In the genomic region with DNA sequence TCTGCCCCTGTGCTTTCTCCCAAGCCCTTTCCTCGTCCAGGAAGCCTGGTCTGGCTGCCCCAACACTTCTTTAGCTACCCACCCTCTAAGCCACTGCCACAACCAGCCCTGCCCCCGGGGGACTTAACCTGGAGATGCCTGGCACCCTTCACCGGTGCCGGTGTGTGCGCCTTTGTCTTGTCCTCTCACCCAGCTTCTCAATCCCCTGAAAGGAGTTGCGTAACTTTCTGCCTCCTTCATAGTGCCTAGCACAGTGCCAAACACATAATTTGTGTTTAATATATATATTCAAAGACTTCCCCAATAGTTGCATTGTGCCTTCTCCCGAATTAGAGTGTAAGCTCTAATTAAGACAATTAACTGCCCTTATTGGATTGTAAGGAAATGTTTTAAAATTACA, we compare ENCODE assay signal across 30 cellular contexts.
"Had no signal": no experiment of that assay in that cellular context is flagged by ENCODE, and none has a peak within 500 bp of the region (broad histone marks: within the 10 kb centered on the region; RNA-seq: fewer than 3 reads in every experiment).

No MANE protein-coding gene starts in this region.

- H3K9me3 ChIP-seq: body of pancreas, esophagus squamous epithelium had no signal

- H3K4me1 ChIP-seq: body of pancreas, esophagus squamous epithelium, gastroesophageal sphincter had no signal

- H3K36me3 ChIP-seq: esophagus squamous epithelium, gastroesophageal sphincter, WERI-Rb-1 had no signal

- H3K27me3 ChIP-seq: body of pancreas, gastroesophageal sphincter had no signal

- ATAC-seq: activated CD4-positive, CD25-positive, alpha-beta regulatory T cell treated with anti-CD3 and anti-CD28 coated beads, Interleukin-2, amount 50 U/mL, for 24 hours; activated CD8-positive, alpha-beta T cell treated with anti-CD3 and anti-CD28 coated beads for 36 hours; activated T-cell treated with anti-CD3 and anti-CD28 coated beads, Interleukin-2, amount 50 U/mL, for 4 hours; activated T-helper 17 cell treated with anti-CD3 and anti-CD28 coated beads, Interleukin-2, amount 50 U/mL, for 72 hours; body of pancreas; effector memory CD8-positive, alpha-beta T cell; gastroesophageal sphincter; T-helper 17 cell had no signal

- H3K27ac ChIP-seq: body of pancreas, esophagus squamous epithelium, gastroesophageal sphincter, WERI-Rb-1 had no signal

- H3K4me3 ChIP-seq: body of pancreas, esophagus squamous epithelium, gastroesophageal sphincter had no signal

- DNase-seq: activated B cell treated with CpG ODN at 0.5 μM for 24 hours; activated CD4-positive, alpha-beta T cell treated with anti-CD3 and anti-CD28 coated beads for 48 hours; activated CD4-positive, alpha-beta T cell treated with anti-CD3 and anti-CD28 coated beads, Interleukin-2, amount 50 U/mL, for 1 hour; activated CD4-positive, alpha-beta T cell treated with anti-CD3 and anti-CD28 coated beads, Interleukin-2, amount 50 U/mL, for 48 hours; activated CD8-positive, alpha-beta memory T cell treated with anti-CD3 and anti-CD28 coated beads for 24 hours; activated CD8-positive, alpha-beta T cell treated with anti-CD3 and anti-CD28 coated beads for 36 hours; activated effector memory CD4-positive, alpha-beta T cell treated with Interleukin-2 at 50 U/mL for 16 hours; activated gamma-delta T cell treated with Interleukin-2 at 50 U/mL for 16 hours; activated naive CD4-positive, alpha-beta T cell treated with anti-CD3 and anti-CD28 coated beads, Interleukin-2, amount 50 U/mL, for 16 hours; activated naive CD4-positive, alpha-beta T cell treated with Interleukin-2 at 50 U/mL for 16 hours; activated T-cell treated with anti-CD3 and anti-CD28 coated beads, Interleukin-2, amount 50 U/mL, for 4 hours; amniotic stem cell; aorta; body of pancreas; caudate nucleus; cortex of kidney; dermis blood vessel endothelial cell; effector CD4-positive, alpha-beta T cell; effector memory CD8-positive, alpha-beta T cell; erythroblast; esophagus squamous epithelium; foreskin melanocyte; head of caudate nucleus; T-helper 1 cell; T-helper 17 cell; T1000; WERI-Rb-1 had no signal
